ENCODE assay signal across 9 cellular contexts in the genomic region with DNA sequence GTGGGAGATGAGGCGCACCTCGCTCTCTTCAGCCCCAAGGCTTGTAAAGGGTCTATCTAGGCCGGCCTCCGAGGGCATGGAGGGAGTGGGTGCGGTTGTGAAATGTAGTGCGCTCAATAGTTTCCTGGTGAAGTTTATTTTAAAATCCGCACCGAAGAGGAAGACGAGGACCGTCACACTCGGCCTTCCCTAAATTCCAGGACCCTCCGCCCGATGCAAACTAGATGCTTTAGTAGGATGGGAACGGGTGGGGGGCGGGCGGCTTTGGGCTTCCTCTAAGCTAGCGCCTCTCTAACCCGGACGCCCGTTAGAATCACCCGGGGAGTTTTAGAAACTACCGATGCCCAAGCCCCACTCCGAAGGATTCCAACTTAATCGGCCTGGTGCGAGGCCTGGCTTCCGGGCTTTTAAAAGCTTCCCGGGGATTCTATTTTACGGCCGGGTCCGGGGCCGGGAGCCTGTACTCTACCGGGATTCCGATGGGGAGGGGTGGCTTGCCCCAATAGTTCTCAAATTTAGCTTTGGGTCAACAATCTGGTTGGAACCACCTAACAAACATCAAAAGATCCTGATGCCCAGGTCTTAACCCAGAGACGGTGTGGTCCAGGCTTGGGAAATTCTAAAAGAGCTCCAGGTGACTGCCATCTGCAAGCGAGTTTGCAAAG. TPM values are rescaled to one million over a fixed set of nuclear protein-coding genes. Genes with fewer than 3 reads are reported as not detected.
A peak's percentile ranks its signal among the peaks of the same experiment; 100 is the strongest.
DNase-seq lines count a peak whose midpoint lies in the region; ATAC-seq, FAIRE-seq and TF ChIP-seq lines count a peak whose summit lies in the region.
"Had no signal": no experiment of that assay in that cellular context is flagged by ENCODE, and none has a peak within 500 bp of the region (broad histone marks: within the 10 kb centered on the region; RNA-seq: fewer than 3 reads in every experiment).

No MANE protein-coding gene starts in this region.

- POLR2A ChIA-PET in endothelial cell of umbilical vein (lab: Charles Lee) = interaction anchor here (1.1 kb wide), 1 partner anchor 137 kb away, joined by 6 read pairs; a partner anchor contains a TSS

- H3K9me3 ChIP-seq in heart left ventricle (no peaks in the 10 kb centered on the region), endothelial cell of umbilical vein (replicated peaks; ENCODE audit: control insufficient read depth, insufficient read depth, low read length) (no peaks in the 10 kb centered on the region), psoas muscle (no peaks in the 10 kb centered on the region)
- H3K9me3 ChIP-seq: body of pancreas had no signal

- H3K9ac ChIP-seq in endothelial cell of umbilical vein (replicated peaks; ENCODE audit: extremely low read depth, insufficient read depth, low read length) = peak overlapping the region; percentile 8

- FAIRE-seq in endothelial cell of umbilical vein (lab: Jason Lieb, UNC) = no peak

- BruUV-seq in endothelial cell of umbilical vein (replicated peaks; lab: Mats Ljungman, UMichigan) = no TSS peak

- H3K27me3 ChIP-seq in heart left ventricle (peaks cover 0 to 6% (median 0%) of the 10 kb centered on the region in 9 donors), endothelial cell of umbilical vein (ENCODE audit: control insufficient read depth in 2 of 2, insufficient read depth in 2 of 2, low read length in 2 of 2) (no peaks in the 10 kb centered on the region), psoas muscle (ENCODE audit: insufficient read depth in 3 of 3, low read length in 2 of 3) (no peaks in the 10 kb centered on the region)
- H3K27me3 ChIP-seq: body of pancreas had no signal

- intact Hi-C loops in heart left ventricle (cut with DNase I) = loop anchor here in 9 of 10 donors (2.0 to 10.0 kb wide), 10 partner anchors 130 to 530 kb away; a partner anchor contains a TSS
- intact Hi-C loops in cardiac septum (cut with DNase I) = loop anchor here (5.0 kb wide), 1 partner anchor 513 kb away; no protein-coding TSS in a partner anchor
- intact Hi-C loops in endothelial cell of umbilical vein (cut with micrococcal nuclease) = loop anchor here (1.0 kb wide), 3 partner anchors 24 to 187 kb away; no protein-coding TSS in a partner anchor
- intact Hi-C loops in psoas muscle (cut with DNase I) = loop anchor here (2.0 to 5.0 kb wide), 3 partner anchors 128 to 512 kb away; no protein-coding TSS in a partner anchor

- no peaks in the 10 kb centered on the region for H3K79me2 ChIP-seq in endothelial cell of umbilical vein (ENCODE audit: control insufficient read depth, insufficient read depth, low read length)

- H3K36me3 ChIP-seq in heart left ventricle (no peaks in the 10 kb centered on the region), endothelial cell of umbilical vein (ENCODE audit: control insufficient read depth in 2 of 2, extremely low read depth in 1 of 2, insufficient read depth in 2 of 2, low read length in 2 of 2) (no peaks in the 10 kb centered on the region), psoas muscle (ENCODE audit: insufficient read depth in 1 of 2, low read depth in 1 of 2) (no peaks in the 10 kb centered on the region)

- no peak for TF ChIP-seq POLR2A in heart left ventricle (IDR thresholded peaks at IDR 0.05)
- TF ChIP-seq POLR2A in endothelial cell of umbilical vein (IDR thresholded peaks at IDR 0.05; ENCODE audit: low read depth, low read length) = no peak

- WGBS in heart left ventricle, 4 donors = 10 to 17% (median 14%) methylated on average over 25 to 35 of the region's 35 CpGs
- WGBS in psoas muscle, 3 donors = 19 to 21% (median 21%) methylated on average over 35 of the region's 35 CpGs

- CTCF ChIA-PET in endothelial cell of umbilical vein (lab: Charles Lee) = interaction anchor here (0.7 to 3.8 kb wide), 53 partner anchors 8 to 800 kb away, joined by 3 to 119 read pairs (median 4); a partner anchor contains a TSS

- no peaks in the 10 kb centered on the region for H3K9me1 ChIP-seq in endothelial cell of umbilical vein (replicated peaks; ENCODE audit: control insufficient read depth, extremely low read depth, insufficient read depth, low read length)

- H3K27ac ChIP-seq in heart left ventricle (no peak overlapping the region), endothelial cell of umbilical vein (ENCODE audit: insufficient read depth, low read depth, low read length) (no peak overlapping the region), psoas muscle (no peak overlapping the region)

- dilution Hi-C loops in endothelial cell of umbilical vein (cut with MboI; ENCODE audit: extremely low pct_ligation_motif_present, low sequenced_read_pairs) = no loop called here

- H3K4me2 ChIP-seq in endothelial cell of umbilical vein (ENCODE audit: insufficient read depth, low read length) = peak overlapping the region; percentile 90

- H4K20me1 ChIP-seq in endothelial cell of umbilical vein (replicated peaks; ENCODE audit: control insufficient read depth, extremely low read depth, insufficient read depth, low read length) = no peaks in the 10 kb centered on the region

- peak overlapping the region; percentile 99 for H2AFZ ChIP-seq in endothelial cell of umbilical vein (ENCODE audit: low read depth, low read length)

- TF ChIP-seq CTCF in heart left ventricle (IDR thresholded peaks at IDR 0.05) (peak in 1 of 12 donors; percentile 56), endothelial cell of umbilical vein (IDR thresholded peaks at IDR 0.05; ENCODE audit: extremely low read depth in 1 of 2, insufficient read depth in 1 of 2, low read depth in 1 of 2, low read length in 2 of 2) (no peak), psoas muscle (IDR thresholded peaks at IDR 0.05) (no peak)

- H3K4me3 ChIP-seq in heart left ventricle (peak overlapping the region in 11 of 12 donors; percentile 61 to 87 (median 79)), endothelial cell of umbilical vein (replicated peaks in 1 of 3; ENCODE audit: insufficient read depth in 1 of 3, low read depth in 1 of 3, low read length in 3 of 3) (peak overlapping the region; percentile 18 to 70 (median 47)), psoas muscle (peak overlapping the region; percentile 85)

- H3K4me1 ChIP-seq in heart left ventricle = peaks cover 0 to 34% (median 17%) of the 10 kb centered on the region in 12 donors
- peaks cover 10% of the 10 kb centered on the region for H3K4me1 ChIP-seq in endothelial cell of umbilical vein (ENCODE audit: control insufficient read depth, extremely low read depth, insufficient read depth, low read length)
- peaks cover 4% of the 10 kb centered on the region for H3K4me1 ChIP-seq in psoas muscle

- ATAC-seq in heart left ventricle (no peak), psoas muscle (peak in 1 of 4 donors; percentile 1)

- DNase-seq in heart left ventricle (no peak), cardiac septum (ENCODE audit: low spot score) (no peak), NCI-H69 (lab: John Stamatoyannopoulos, UW) (peak; percentile 43), endothelial cell of umbilical vein (ENCODE audit: low read depth, low spot score) (no peak), psoas muscle (peak in 1 of 2 donors; percentile 39), OCI-M1 (lab: John Stamatoyannopoulos, UW) (no peak), GM19238 (ENCODE audit: insufficient read length, low spot score) (no peak), NCI-H1092 (lab: John Stamatoyannopoulos, UW) (no peak)

TF ChIP-seq in endothelial cell of umbilical vein, 7 proteins besides CTCF, POLR2A, EP300 and RAD21:
- TF ChIP-seq JUN (IDR thresholded peaks at IDR 0.05; ENCODE audit: borderline replicate concordance, insufficient read depth, insufficient read length, low read depth) (no peak), MYC (IDR thresholded peaks at IDR 0.05; ENCODE audit: low read depth, low read length) (no peak), FOS (IDR thresholded peaks at IDR 0.05; ENCODE audit: borderline replicate concordance, insufficient read depth, low read length) (no peak), POLR2AphosphoS5 (IDR thresholded peaks at IDR 0.05; ENCODE audit: insufficient read depth, low read depth, low read length) (no peak), EZH2 (IDR thresholded peaks at IDR 0.05; ENCODE audit: borderline replicate concordance, low read depth, low read length, severe bottlenecking) (no peak), GATA2 (IDR thresholded peaks at IDR 0.05; ENCODE audit: insufficient read depth, insufficient read length, low read depth, low read length) (no peak)
- TF ChIP-seq, protein P1, sequence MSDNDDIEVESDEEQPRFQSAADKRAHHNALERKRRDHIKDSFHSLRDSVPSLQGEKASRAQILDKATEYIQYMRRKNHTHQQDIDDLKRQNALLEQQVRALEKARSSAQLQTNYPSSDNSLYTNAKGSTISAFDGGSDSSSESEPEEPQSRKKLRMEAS (IDR thresholded peaks at IDR 0.05; ENCODE audit: insufficient read depth, insufficient read length) = no peak
TF ChIP-seq in endothelial cell of umbilical vein: peak in this region for 0.

RNA-seq across cellular contexts. Expression of a gene that starts 0.5 kb away (rescaled TPM):
- total RNA-seq in heart left ventricle (1 to 10 TPM; 1.7 to 5.1 (median 2.1) TPM), cardiac septum (3.0 TPM), endothelial cell of umbilical vein (0.85 and 1.5 TPM in 2 replicates), psoas muscle (1 to 10 TPM in 2 of 4 donors, under 1 TPM in 2; 0.24 to 1.9 (median 1.1) TPM)
- polyA plus RNA-seq in heart left ventricle (1 to 10 TPM in 1 of 2 donors, under 1 TPM in 1; 0.78 to 1.8 TPM), endothelial cell of umbilical vein (1.0 and 1.2 TPM in 2 replicates), psoas muscle (under 1 TPM; 0.28 to 0.38 (median 0.31) TPM)
- polyA plus RNA-seq in endothelial cell of umbilical vein (2011; cell fraction: cytosol; rRNA removed) = 1.2 and 2.4 TPM in 2 replicates
- 1.0 and 2.4 TPM in 2 replicates for polyA plus RNA-seq in endothelial cell of umbilical vein (2011; cell fraction: nucleus; rRNA removed)
- polyA plus RNA-seq in endothelial cell of umbilical vein (2012) = 4.4 and 6.2 TPM in 2 replicates
- 0.49 and 2.9 TPM in 2 replicates for polyA minus RNA-seq in endothelial cell of umbilical vein
- polyA minus RNA-seq in endothelial cell of umbilical vein (2011; cell fraction: cytosol; rRNA and poly(A)+ RNA removed) = not detected
- 0.72 and 1.1 TPM in 2 replicates for polyA minus RNA-seq in endothelial cell of umbilical vein (2011; cell fraction: nucleus; rRNA and poly(A)+ RNA removed)
